In the genomic region with DNA sequence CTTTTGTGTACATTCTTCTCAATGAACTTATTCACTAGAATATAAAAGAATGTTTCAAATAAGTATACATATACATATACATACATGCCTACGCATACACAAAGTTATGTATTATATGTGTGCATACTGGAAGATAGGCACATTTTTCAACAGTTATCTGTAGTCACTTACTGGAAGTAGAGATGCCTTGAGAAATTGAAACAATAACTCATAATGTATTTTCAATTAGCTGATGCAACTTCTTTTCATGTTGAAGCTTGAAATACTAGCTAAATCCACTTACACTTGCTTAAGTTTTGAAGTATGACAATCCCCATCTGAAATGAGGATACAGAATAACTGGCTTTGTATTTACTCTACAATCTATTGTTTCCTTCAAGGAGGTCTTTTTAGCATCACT, we compare ENCODE assay signal across 23 cellular contexts.
DNase-seq lines count a peak whose midpoint lies in the region; ATAC-seq and TF ChIP-seq lines count a peak whose summit lies in the region.
"Had no signal": no experiment of that assay in that cellular context is flagged by ENCODE, and none has a peak within 500 bp of the region (broad histone marks: within the 10 kb centered on the region; RNA-seq: fewer than 3 reads in every experiment).

No MANE protein-coding gene starts in this region.

- ATAC-seq in activated T-helper 17 cell treated with anti-CD3 and anti-CD28 coated beads, Interleukin-2, amount 50 U/mL, for 72 hours (replicated peaks), result peak; percentile 45
- ATAC-seq: CD8-positive, alpha-beta T cell; PC-3; Right ventricle myocardium inferior had no signal

- H3K27ac ChIP-seq in PC-9, result no peak overlapping the region
- H3K27ac ChIP-seq: C4-2B had no signal

- H3K27ac Mint-ChIP-seq in activated naive CD4-positive, alpha-beta T cell treated with anti-CD3 and anti-CD28 coated beads for 36 hours, result peak overlapping the region; percentile 98
- peak overlapping the region; percentile 44 for H3K27ac Mint-ChIP-seq in activated T-helper 17 cell treated with anti-CD3 and anti-CD28 coated beads, Interleukin-2, amount 50 U/mL, for 72 hours
- no peak overlapping the region for H3K27ac Mint-ChIP-seq in endothelial cell (ENCODE audit: unreplicated experiment)
- H3K27ac Mint-ChIP-seq: B cell; CD8-positive, alpha-beta T cell had no signal

- intact Hi-C loops in activated naive CD4-positive, alpha-beta T cell treated with anti-CD3 and anti-CD28 coated beads for 36 hours (cut with micrococcal nuclease), result loop anchor here (1.0 kb wide), 7 partner anchors 14 to 625 kb away; a partner anchor contains a TSS
- intact Hi-C loops in PC-9 (cut with micrococcal nuclease; ENCODE audit: unreplicated experiment), result no loop called here

- H3K79me2 ChIP-seq in PC-9 (ENCODE audit: low read depth), result no peaks in the 10 kb centered on the region

- H3K27me3 Mint-ChIP-seq in activated naive CD4-positive, alpha-beta T cell treated with anti-CD3 and anti-CD28 coated beads for 36 hours (ENCODE audit: low read depth), result no peaks in the 10 kb centered on the region
- H3K27me3 Mint-ChIP-seq in activated T-helper 17 cell treated with anti-CD3 and anti-CD28 coated beads, Interleukin-2, amount 50 U/mL, for 72 hours, result no peaks in the 10 kb centered on the region
- no peaks in the 10 kb centered on the region for H3K27me3 Mint-ChIP-seq in endothelial cell (ENCODE audit: unreplicated experiment)
- H3K27me3 Mint-ChIP-seq: B cell had no signal

- H3K27me3 ChIP-seq in PC-9 (ENCODE audit: insufficient read depth, low read depth), result no peaks in the 10 kb centered on the region
- H3K27me3 ChIP-seq: MG63 had no signal

- DNase-seq in activated naive CD4-positive, alpha-beta T cell treated with anti-CD3 and anti-CD28 coated beads for 36 hours, result no peak
- no peak for DNase-seq in activated naive CD4-positive, alpha-beta T cell (lab: John Stamatoyannopoulos, UW)
- DNase-seq in PC-9 (no peak), epithelial cell of esophagus (ENCODE audit: low read depth) (peak; percentile 53), GM19240 (ENCODE audit: insufficient read length, low spot score) (no peak), endothelial cell (ENCODE audit: low spot score) (no peak), cerebellum (ENCODE audit: low spot score) (no peak)
- DNase-seq: Caco-2; CD8-positive, alpha-beta T cell; GOT3; HCEC 1CT; KBM-7; MG63; NCI-H2029; NCI-H446; NCI-H524 treated with DMSO at 0.1 percent for 48 hours; NCI-H774; NK-92 treated with Interleukin-12 subunit alpha and Interleukin-12 subunit beta, amount 100 ng/mL, for 24 hours; PC-3 had no signal

- H3K36me3 ChIP-seq in PC-9 (ENCODE audit: low read depth), result no peaks in the 10 kb centered on the region
- H3K36me3 ChIP-seq: MG63 had no signal

- H3K4me2 ChIP-seq in PC-9, result no peak overlapping the region

- POLR2A ChIA-PET in PC-9 (lab: Charles Lee; ENCODE audit: unreplicated experiment), result no interaction called here

- H3K4me1 Mint-ChIP-seq in activated naive CD4-positive, alpha-beta T cell treated with anti-CD3 and anti-CD28 coated beads for 36 hours (ENCODE audit: low read depth), result peaks cover 63% of the 10 kb centered on the region
- peaks cover 5% of the 10 kb centered on the region for H3K4me1 Mint-ChIP-seq in activated T-helper 17 cell treated with anti-CD3 and anti-CD28 coated beads, Interleukin-2, amount 50 U/mL, for 72 hours
- no peaks in the 10 kb centered on the region for H3K4me1 Mint-ChIP-seq in endothelial cell (ENCODE audit: unreplicated experiment)
- H3K4me1 Mint-ChIP-seq: B cell had no signal

- H3F3A ChIP-seq in PC-9 (ENCODE audit: insufficient read depth, low read depth), result no peaks in the 10 kb centered on the region

- no peaks in the 10 kb centered on the region for H4K20me1 ChIP-seq in PC-9 (ENCODE audit: insufficient read depth)

- BruUV-seq in PC-9 (replicated peaks; lab: Mats Ljungman, UMichigan), result no TSS peak

- H3K9me2 ChIP-seq in PC-9 (ENCODE audit: insufficient read depth), result peaks cover 5% of the 10 kb centered on the region; the same call in 1 of the 2 replicates

- H3K36me3 Mint-ChIP-seq in activated naive CD4-positive, alpha-beta T cell treated with anti-CD3 and anti-CD28 coated beads for 36 hours (ENCODE audit: low read depth), result peaks cover 1% of the 10 kb centered on the region
- H3K36me3 Mint-ChIP-seq in activated T-helper 17 cell treated with anti-CD3 and anti-CD28 coated beads, Interleukin-2, amount 50 U/mL, for 72 hours (ENCODE audit: low read depth), result no peaks in the 10 kb centered on the region
- no peaks in the 10 kb centered on the region for H3K36me3 Mint-ChIP-seq in endothelial cell (ENCODE audit: low read depth, unreplicated experiment)
- H3K36me3 Mint-ChIP-seq: CD8-positive, alpha-beta T cell had no signal

- CTCF ChIA-PET in activated naive CD4-positive, alpha-beta T cell treated with anti-CD3 and anti-CD28 coated beads for 36 hours (lab: Charles Lee), result interaction anchor here (0.6 to 1.0 kb wide), 4 partner anchors 34 to 156 kb away, joined by 3 to 4 read pairs (median 4); no protein-coding TSS in a partner anchor
- CTCF ChIA-PET in PC-9 (lab: Charles Lee), result no interaction called here

- peaks cover 5% of the 10 kb centered on the region; the same call in 1 of the 2 replicates for H3K9me3 ChIP-seq in PC-9 (ENCODE audit: insufficient read depth, low read depth)
- H3K9me3 ChIP-seq: Caco-2, MG63 had no signal

- TF ChIP-seq CTCF in PC-9 (conservative IDR thresholded peaks at IDR 0.05) (no peak), epithelial cell of esophagus (IDR thresholded peaks at IDR 0.05; ENCODE audit: insufficient read depth, low read depth, low read length, missing control alignments) (no peak), endothelial cell (IDR thresholded peaks at IDR 0.05; ENCODE audit: unreplicated experiment) (no peak)

- H3K9me3 Mint-ChIP-seq in activated naive CD4-positive, alpha-beta T cell treated with anti-CD3 and anti-CD28 coated beads for 36 hours, result no peaks in the 10 kb centered on the region
- peaks cover 5% of the 10 kb centered on the region for H3K9me3 Mint-ChIP-seq in activated T-helper 17 cell treated with anti-CD3 and anti-CD28 coated beads, Interleukin-2, amount 50 U/mL, for 72 hours
- no peaks in the 10 kb centered on the region for H3K9me3 Mint-ChIP-seq in endothelial cell (ENCODE audit: unreplicated experiment)
- H3K9me3 Mint-ChIP-seq: CD8-positive, alpha-beta T cell had no signal

- H2AFZ ChIP-seq in PC-9, result 0 out of 2 replicates have a peak overlapping the region, but pooled peaks have one; percentile 28

- no peak overlapping the region for H3K4me3 Mint-ChIP-seq in activated naive CD4-positive, alpha-beta T cell treated with anti-CD3 and anti-CD28 coated beads for 36 hours
- H3K4me3 Mint-ChIP-seq in activated T-helper 17 cell treated with anti-CD3 and anti-CD28 coated beads, Interleukin-2, amount 50 U/mL, for 72 hours, result no peak overlapping the region
- H3K4me3 Mint-ChIP-seq in endothelial cell (ENCODE audit: unreplicated experiment), result no peak overlapping the region
- H3K4me3 Mint-ChIP-seq: B cell; CD8-positive, alpha-beta T cell had no signal

- H3K4me3 ChIP-seq in PC-9 (no peak overlapping the region), epithelial cell of esophagus (ENCODE audit: low read length) (no peak overlapping the region)
- H3K4me3 ChIP-seq: MG63 had no signal

- H3K4me1 ChIP-seq in PC-9 (replicated peaks; ENCODE audit: insufficient read depth), result no peaks in the 10 kb centered on the region
- H3K4me1 ChIP-seq: Caco-2 had no signal
